1 cellular context compared by ENCODE assay signal in the genomic region with DNA sequence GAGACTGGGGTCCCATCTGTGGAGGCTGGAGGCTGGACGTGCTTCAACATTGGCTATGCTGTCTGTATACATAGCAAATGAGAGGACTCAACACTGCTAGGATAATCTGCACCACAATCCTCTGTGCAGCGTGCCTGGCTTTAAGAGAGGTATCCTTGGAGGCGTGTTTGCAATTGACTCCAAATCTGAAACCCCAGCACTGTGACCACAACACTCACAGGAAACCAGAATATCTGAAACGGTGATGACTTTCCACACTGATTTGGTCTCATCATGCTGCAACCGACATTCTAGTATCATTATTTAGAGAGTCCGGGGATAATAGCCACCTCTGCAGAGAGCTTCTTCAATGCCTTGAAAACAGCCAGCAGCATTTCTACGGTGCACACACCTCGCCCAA.
TF ChIP-seq lines count a peak whose summit lies in the region.

No MANE protein-coding gene starts in this region.

TF ChIP-seq in H1, 55 proteins besides CTCF, POLR2A, EP300 and RAD21:
- TF ChIP-seq GTF2F1 (IDR thresholded peaks at IDR 0.05; ENCODE audit: borderline replicate concordance, low read depth, low read length), result no peak
- no peak for TF ChIP-seq RNF2 (IDR thresholded peaks at IDR 0.05; ENCODE audit: borderline replicate concordance, low read depth, low read length, missing control alignments, poor library complexity, severe bottlenecking)
- TF ChIP-seq BCL11A (IDR thresholded peaks at IDR 0.05; ENCODE audit: low read depth in 2 of 2, low read length in 2 of 2), result no peak
- TF ChIP-seq CHD1 (IDR thresholded peaks at IDR 0.05; ENCODE audit: low read depth, low read length), result no peak
- no peak for TF ChIP-seq CHD2 (IDR thresholded peaks at IDR 0.05; ENCODE audit: low read length)
- no peak for TF ChIP-seq SRF (IDR thresholded peaks at IDR 0.05; ENCODE audit: low read depth, low read length)
- TF ChIP-seq SP2 (IDR thresholded peaks at IDR 0.05; ENCODE audit: low read length), result no peak
- no peak for TF ChIP-seq SP4 (IDR thresholded peaks at IDR 0.05; ENCODE audit: low read length)
- TF ChIP-seq JUND (IDR thresholded peaks at IDR 0.05; ENCODE audit: low read length), result no peak
- no peak for TF ChIP-seq GABPA (IDR thresholded peaks at IDR 0.05; ENCODE audit: borderline replicate concordance, insufficient read depth, low read length)
- no peak for TF ChIP-seq BRCA1 (IDR thresholded peaks at IDR 0.05; ENCODE audit: low read depth, low read length)
- TF ChIP-seq CBX5 (IDR thresholded peaks at IDR 0.05; ENCODE audit: low read depth, low read length), result no peak
- TF ChIP-seq SIRT6 (IDR thresholded peaks at IDR 0.05; ENCODE audit: low read length), result no peak
- TF ChIP-seq RXRA (IDR thresholded peaks at IDR 0.05; ENCODE audit: insufficient read depth, low read depth, low read length), result no peak
- no peak for TF ChIP-seq CREB1 (IDR thresholded peaks at IDR 0.05)
- no peak for TF ChIP-seq HDAC6 (IDR thresholded peaks at IDR 0.05; ENCODE audit: low read depth, low read length)
- TF ChIP-seq PHF8 (conservative IDR thresholded peaks at IDR 0.05; ENCODE audit: low read depth, low read length), result no peak
